In the genomic region with DNA sequence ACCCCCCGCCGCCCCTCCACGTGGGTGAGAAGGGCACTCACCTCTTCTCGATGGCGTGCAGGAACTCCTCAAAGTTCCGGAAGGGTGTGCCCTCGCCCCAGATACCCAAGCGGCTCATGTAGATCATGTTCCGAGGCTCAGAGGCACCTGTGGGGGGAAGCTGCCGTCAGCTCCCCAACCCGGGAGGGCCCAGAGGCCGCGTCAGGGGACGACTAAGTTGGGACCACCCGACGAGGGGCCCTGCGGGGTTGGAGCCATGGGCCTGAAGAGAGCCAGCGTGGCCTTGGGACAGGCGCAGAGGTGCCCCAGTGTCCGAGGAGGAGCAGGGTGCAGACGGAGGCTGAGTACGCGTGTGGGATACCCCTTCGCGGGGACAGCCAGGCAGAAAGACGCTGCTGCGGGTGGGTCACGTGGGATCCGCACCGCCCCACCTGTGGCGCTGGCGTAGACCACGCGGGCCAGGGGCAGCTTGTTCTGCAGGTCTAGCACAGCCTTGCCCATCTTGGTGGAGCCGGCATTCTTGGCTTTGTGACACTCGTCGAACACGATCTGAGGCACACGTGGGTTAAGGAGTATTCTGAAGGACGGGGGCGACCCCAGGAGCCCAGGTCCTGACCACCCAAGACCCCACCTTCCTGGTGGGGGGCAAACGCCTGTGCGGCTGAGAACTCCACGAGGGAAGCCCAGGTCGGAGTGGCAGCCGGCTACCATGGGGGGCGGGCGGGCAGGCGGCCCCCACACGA, we compare ENCODE assay signal across 17 cellular contexts. TPM values are rescaled to one million over a fixed set of nuclear protein-coding genes. Genes with fewer than 3 reads are reported as not detected.
A peak's percentile ranks its signal among the peaks of the same experiment; 100 is the strongest.
DNase-seq lines count a peak whose midpoint lies in the region; ATAC-seq, FAIRE-seq and TF ChIP-seq lines count a peak whose summit lies in the region.
"Had no signal": no experiment of that assay in that cellular context is flagged by ENCODE, and none has a peak within 500 bp of the region (broad histone marks: within the 10 kb centered on the region; RNA-seq: fewer than 3 reads in every experiment).

No MANE protein-coding gene starts in this region.

- CTCF ChIA-PET in HEK293 (lab: Yijun Ruan, JAX) = interaction anchor here (0.9 kb wide), 1 partner anchor 98 kb away, joined by 5 read pairs; no protein-coding TSS in a partner anchor
- CTCF ChIA-PET in activated CD4-positive, alpha-beta T cell treated with anti-CD3 and anti-CD28 coated beads for 36 hours (lab: Charles Lee) = interaction anchor here (0.6 kb wide), 1 partner anchor 135 kb away, joined by 3 read pairs; no protein-coding TSS in a partner anchor

- peaks cover 30% of the 10 kb centered on the region for H3K36me3 Mint-ChIP-seq in activated CD4-positive, alpha-beta T cell treated with anti-CD3 and anti-CD28 coated beads for 36 hours (ENCODE audit: low read depth)

- no peak overlapping the region for H3K27ac ChIP-seq in HEK293 (ENCODE audit: extremely low read depth, low read depth, low read length)
- H3K27ac ChIP-seq in kidney (ENCODE audit: low read depth in 2 of 2, low read length in 2 of 2) = no peak overlapping the region
- no peak overlapping the region for H3K27ac ChIP-seq in sigmoid colon
- no peak overlapping the region for H3K27ac ChIP-seq in small intestine (ENCODE audit: low read depth in 1 of 2, low read length in 1 of 2)
- H3K27ac ChIP-seq: BLaER1 treated with 17β-estradiol and CSF1 and Interleukin-3, amounts not matched to agents 10 nM and 100 nM; HL-60 had no signal

- H3K9me3 Mint-ChIP-seq in activated CD4-positive, alpha-beta T cell treated with anti-CD3 and anti-CD28 coated beads for 36 hours (ENCODE audit: low read depth) = no peaks in the 10 kb centered on the region
- H3K9me3 Mint-ChIP-seq: CD4-positive, CD25-positive, alpha-beta regulatory T cell; GM23338 had no signal

- intact Hi-C loops in kidney (cut with DNase I) = loop anchor here (10.0 kb wide), 1 partner anchor 65 kb away; no protein-coding TSS in a partner anchor
- intact Hi-C loops in sigmoid colon (cut with DNase I) = no loop called here
- intact Hi-C loops in activated CD4-positive, alpha-beta T cell treated with anti-CD3 and anti-CD28 coated beads for 36 hours (cut with DNase I, micrococcal nuclease) = no loop called here

- H3K4me3 Mint-ChIP-seq in activated CD4-positive, alpha-beta T cell treated with anti-CD3 and anti-CD28 coated beads for 36 hours = no peak overlapping the region
- H3K4me3 Mint-ChIP-seq: CD4-positive, CD25-positive, alpha-beta regulatory T cell; GM23338 had no signal

- H3K36me3 ChIP-seq in HEK293 (ENCODE audit: control insufficient read depth in 2 of 2, insufficient read depth in 1 of 2, low read length in 2 of 2) = peaks cover 7 to 55% of the 10 kb centered on the region in 2 experiments; a peak in 2 of 3 replicates
- H3K36me3 ChIP-seq in kidney (ENCODE audit: control insufficient read depth in 1 of 2, insufficient read depth in 2 of 2, low read length in 2 of 2) = peaks cover 17 to 39% of the 10 kb centered on the region in 2 donors
- peaks cover 42 to 100% (median 74%) of the 10 kb centered on the region in 4 donors for H3K36me3 ChIP-seq in sigmoid colon
- peaks cover 43 to 55% of the 10 kb centered on the region in 2 donors for H3K36me3 ChIP-seq in small intestine (ENCODE audit: control insufficient read depth in 2 of 2, insufficient read depth in 2 of 2, low read length in 2 of 2)

- FAIRE-seq in kidney (lab: Jason Lieb, UNC) (no peak), small intestine (lab: Jason Lieb, UNC) (no peak)
- FAIRE-seq: GM18507 had no signal

- POLR2A ChIA-PET in HEK293 (lab: Yijun Ruan, JAX) = no interaction called here
- POLR2A ChIA-PET in activated CD4-positive, alpha-beta T cell treated with anti-CD3 and anti-CD28 coated beads for 36 hours (lab: Charles Lee) = no interaction called here

- H3K9me3 ChIP-seq in HEK293 (ENCODE audit: control insufficient read depth, insufficient read depth, low read depth, low read length) (no peaks in the 10 kb centered on the region), kidney (ENCODE audit: control insufficient read depth in 1 of 2, low read length in 2 of 2) (no peaks in the 10 kb centered on the region), sigmoid colon (no peaks in the 10 kb centered on the region), small intestine (ENCODE audit: control insufficient read depth, low read depth) (no peaks in the 10 kb centered on the region)
- H3K9me3 ChIP-seq: BLaER1 treated with 17β-estradiol and CSF1 and Interleukin-3, amounts not matched to agents 10 nM and 100 nM; HAP-1 had no signal

- no peaks in the 10 kb centered on the region for H3K27me3 ChIP-seq in sigmoid colon
- H3K27me3 ChIP-seq in small intestine (ENCODE audit: control insufficient read depth in 2 of 2, insufficient read depth in 2 of 2, low read length in 2 of 2) = no peaks in the 10 kb centered on the region
- H3K27me3 ChIP-seq: BLaER1 treated with 17β-estradiol and CSF1 and Interleukin-3, amounts not matched to agents 10 nM and 100 nM had no signal

- H3K4me3 ChIP-seq in HEK293 (ENCODE audit: low read depth, low read length) (no peak overlapping the region), kidney (ENCODE audit: low read length in 2 of 2) (no peak overlapping the region), sigmoid colon (no peak overlapping the region), small intestine (ENCODE audit: low read depth in 1 of 2, low read length in 2 of 2) (no peak overlapping the region)
- H3K4me3 ChIP-seq: BLaER1 treated with 17β-estradiol and CSF1 and Interleukin-3, amounts not matched to agents 10 nM and 100 nM; GM23338; HAP-1 had no signal

- WGBS in sigmoid colon, 2 donors = 94% methylated on average over 50 of the region's 50 CpGs
- WGBS in small intestine, 3 donors = 94 to 95% (median 94%) methylated on average over 44 to 50 of the region's 50 CpGs

- DNase-seq in activated CD8-positive, alpha-beta memory T cell treated with anti-CD3 and anti-CD28 coated beads, Interleukin-2, amount 50 U/mL, for 4 hours = peak; percentile 15
- no peak for DNase-seq in activated CD8-positive, alpha-beta memory T cell treated with anti-CD3 and anti-CD28 coated beads for 24 hours
- DNase-seq in kidney = peak; percentile 77
- DNase-seq in sigmoid colon = peak; percentile 60
- DNase-seq in small intestine = no peak
- DNase-seq in activated CD4-positive, alpha-beta T cell treated with anti-CD3 and anti-CD28 coated beads for 36 hours = no peak
- DNase-seq: 8988T; AML-193; CD4-positive, CD25-positive, alpha-beta regulatory T cell; DMS53; GF-D8 had no signal

- no peak overlapping the region for H3K9ac ChIP-seq in kidney (ENCODE audit: low read length in 2 of 2)
- H3K9ac ChIP-seq: BLaER1 treated with 17β-estradiol and CSF1 and Interleukin-3, amounts not matched to agents 10 nM and 100 nM had no signal

- TF ChIP-seq CTCF in HEK293 (tag by site-specific recombination; IDR thresholded peaks at IDR 0.05) (no peak), kidney (IDR thresholded peaks at IDR 0.05; ENCODE audit: borderline replicate concordance, extremely low read depth, insufficient read depth) (no peak), sigmoid colon (IDR thresholded peaks at IDR 0.05) (no peak)

- H3K27ac Mint-ChIP-seq in activated CD4-positive, alpha-beta T cell treated with anti-CD3 and anti-CD28 coated beads for 36 hours = no peak overlapping the region
- H3K27ac Mint-ChIP-seq: CD4-positive, CD25-positive, alpha-beta regulatory T cell; GM23338 had no signal

- H3K4me1 ChIP-seq in HEK293 (ENCODE audit: control insufficient read depth, insufficient read depth, low read length) (no peaks in the 10 kb centered on the region), kidney (ENCODE audit: control insufficient read depth in 1 of 2, insufficient read depth in 1 of 2, low read depth in 1 of 2, low read length in 2 of 2) (peaks cover 0 to 4% of the 10 kb centered on the region in 2 donors), sigmoid colon (peaks cover 0 to 15% (median 7%) of the 10 kb centered on the region in 4 donors), small intestine (ENCODE audit: control insufficient read depth in 2 of 2, insufficient read depth in 1 of 2, low read depth in 1 of 2, low read length in 1 of 2) (no peaks in the 10 kb centered on the region)
- H3K4me1 ChIP-seq: HAP-1 had no signal

- H3K4me1 Mint-ChIP-seq in activated CD4-positive, alpha-beta T cell treated with anti-CD3 and anti-CD28 coated beads for 36 hours = no peaks in the 10 kb centered on the region
- H3K4me1 Mint-ChIP-seq: CD4-positive, CD25-positive, alpha-beta regulatory T cell had no signal

- TF ChIP-seq POLR2A in sigmoid colon (IDR thresholded peaks at IDR 0.05) = no peak

- H3K27me3 Mint-ChIP-seq in activated CD4-positive, alpha-beta T cell treated with anti-CD3 and anti-CD28 coated beads for 36 hours = no peaks in the 10 kb centered on the region
- H3K27me3 Mint-ChIP-seq: CD4-positive, CD25-positive, alpha-beta regulatory T cell had no signal

- ATAC-seq in activated CD4-positive, alpha-beta T cell treated with anti-CD3 and anti-CD28 coated beads for 36 hours = no peak
- ATAC-seq: GM23338 had no signal

- no peak for TF ChIP-seq EP300 in sigmoid colon (IDR thresholded peaks at IDR 0.05)

TF ChIP-seq in HEK293, 187 proteins besides CTCF, POLR2A, EP300 and RAD21 (continues in another document):
- TF ChIP-seq SCRT2 (tag by site-specific recombination; IDR thresholded peaks at IDR 0.05) = 0 out of 2 replicates have a peak, but pooled peaks have one; percentile 17

RNA-seq across cellular contexts. Expression of a gene that starts 15.9 kb away (rescaled TPM):
- total RNA-seq in kidney = 268 TPM
- polyA plus RNA-seq in kidney (ENCODE audit: insufficient read depth, low read depth, low replicate concordance) = 966 TPM
- 100 to 1,000 TPM; 269 to 433 (median 371) TPM for total RNA-seq in sigmoid colon
- 100 to 1,000 TPM; 311 to 662 (median 643) TPM for polyA plus RNA-seq in sigmoid colon
- 1,000 to 10,000 TPM in 2 of 3 donors, 100 to 1,000 TPM in 1; 335 to 1,298 (median 1,178) TPM for polyA plus RNA-seq in small intestine
- 100 to 1,000 TPM; 192 to 218 TPM for total RNA-seq in activated CD4-positive, alpha-beta T cell treated with anti-CD3 and anti-CD28 coated beads for 36 hours

RNA-seq across cellular contexts. Expression of a gene that starts 24.5 kb away (rescaled TPM):
- total RNA-seq in kidney (158 TPM), sigmoid colon (100 to 1,000 TPM in 2 of 4 donors, 10 to 100 TPM in 2; 82.0 to 203 (median 104) TPM)
- polyA plus RNA-seq in kidney (ENCODE audit: insufficient read depth, low read depth, low replicate concordance) (189 TPM), sigmoid colon (100 to 1,000 TPM; 124 to 175 (median 133) TPM), small intestine (100 to 1,000 TPM; 141 to 189 (median 143) TPM)
- 100 to 1,000 TPM; 171 to 229 TPM for total RNA-seq in activated CD4-positive, alpha-beta T cell treated with anti-CD3 and anti-CD28 coated beads for 36 hours

RNA-seq across cellular contexts. Expression of a gene that starts 52.7 kb away (rescaled TPM):
- total RNA-seq in kidney = 50.0 TPM
- polyA plus RNA-seq in kidney (ENCODE audit: insufficient read depth, low read depth, low replicate concordance) = 11.8 TPM
- 10 to 100 TPM; 12.8 to 21.6 (median 18.2) TPM for total RNA-seq in sigmoid colon
- 100 to 1,000 TPM in 1 of 3 donors, 10 to 100 TPM in 2; 38.6 to 103 (median 39.0) TPM for polyA plus RNA-seq in sigmoid colon
- 10 to 100 TPM; 34.3 to 81.1 (median 62.6) TPM for polyA plus RNA-seq in small intestine
- total RNA-seq in activated CD4-positive, alpha-beta T cell treated with anti-CD3 and anti-CD28 coated beads for 36 hours = 100 to 1,000 TPM; 107 to 137 TPM

RNA-seq across cellular contexts. Expression of a gene that starts 54.4 kb away (rescaled TPM):
- total RNA-seq in kidney (156 TPM), sigmoid colon (10 to 100 TPM in 3 of 4 donors, 1 to 10 TPM in 1; 6.8 to 91.9 (median 14.7) TPM)
- polyA plus RNA-seq in kidney (ENCODE audit: insufficient read depth, low read depth, low replicate concordance) (12.2 TPM), sigmoid colon (10 to 100 TPM; 11.4 to 75.0 (median 14.8) TPM), small intestine (10 to 100 TPM; 19.7 to 32.1 (median 19.7) TPM)
- total RNA-seq in activated CD4-positive, alpha-beta T cell treated with anti-CD3 and anti-CD28 coated beads for 36 hours = 100 to 1,000 TPM; 108 to 113 TPM

Comparison
In these comparisons a context has a peak if more than half of its experiments do, and no peak if none do; other contexts are left out.
1. DNase-seq: peak in activated CD8-positive, alpha-beta memory T cell treated with anti-CD3 and anti-CD28 coated beads, Interleukin-2, amount 50 U/mL, for 4 hours (single experiment), kidney (single experiment) and sigmoid colon (single experiment); none in activated CD8-positive, alpha-beta memory T cell treated with anti-CD3 and anti-CD28 coated beads for 24 hours (single experiment), small intestine (single experiment) and activated CD4-positive, alpha-beta T cell treated with anti-CD3 and anti-CD28 coated beads for 36 hours (single experiment).